Comparison of ENCODE assay signal across 1 cellular context in the genomic region with DNA sequence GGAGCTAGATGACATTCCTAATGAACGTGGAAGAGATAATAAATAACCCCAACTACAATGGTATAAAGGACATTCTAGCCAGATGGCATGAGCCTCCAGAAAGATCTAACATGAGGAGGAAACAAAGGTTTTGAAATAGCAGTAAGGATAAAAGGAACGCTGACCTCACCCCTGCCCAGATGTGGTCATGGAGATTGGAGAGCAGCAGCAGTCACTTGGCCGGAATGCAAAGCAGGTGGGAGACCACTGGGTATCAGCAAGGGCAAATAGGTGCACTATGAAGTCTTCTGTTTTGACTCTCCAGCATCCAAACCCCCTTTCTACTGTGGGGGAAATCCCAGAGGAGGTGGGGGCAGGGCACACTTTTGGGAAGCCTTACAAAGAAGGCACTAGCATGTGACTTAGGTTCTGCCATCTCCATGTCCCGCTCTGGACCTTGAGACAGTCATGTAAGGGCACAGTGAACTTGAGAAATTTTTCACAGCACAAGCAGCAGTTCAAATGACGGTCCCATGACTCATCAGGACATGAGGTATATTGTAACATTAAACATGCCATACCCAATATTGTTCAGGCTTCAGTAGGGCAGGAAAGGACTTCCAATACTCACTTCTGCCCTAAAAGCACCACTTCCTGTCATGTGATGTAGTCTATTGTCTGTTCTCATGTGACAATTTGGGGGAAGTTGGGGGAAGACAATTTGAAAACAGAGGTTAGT.
A peak's percentile ranks its signal among the peaks of the same experiment; 100 is the strongest.
TF ChIP-seq lines count a peak whose summit lies in the region.

No MANE protein-coding gene starts in this region.

TF ChIP-seq in endothelial cell of umbilical vein, 7 proteins besides CTCF, POLR2A, EP300 and RAD21 (continued from another document):
- no peak for TF ChIP-seq GATA2 (IDR thresholded peaks at IDR 0.05; ENCODE audit: insufficient read depth, insufficient read length, low read depth, low read length)
- TF ChIP-seq, protein P1, sequence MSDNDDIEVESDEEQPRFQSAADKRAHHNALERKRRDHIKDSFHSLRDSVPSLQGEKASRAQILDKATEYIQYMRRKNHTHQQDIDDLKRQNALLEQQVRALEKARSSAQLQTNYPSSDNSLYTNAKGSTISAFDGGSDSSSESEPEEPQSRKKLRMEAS (IDR thresholded peaks at IDR 0.05; ENCODE audit: insufficient read depth, insufficient read length) = peak; percentile 49
- peak; percentile 99 for TF ChIP-seq JUN (IDR thresholded peaks at IDR 0.05; ENCODE audit: borderline replicate concordance, insufficient read depth, insufficient read length, low read depth)
- TF ChIP-seq MYC (IDR thresholded peaks at IDR 0.05; ENCODE audit: low read depth, low read length) = peak; percentile 3
- TF ChIP-seq FOS (IDR thresholded peaks at IDR 0.05; ENCODE audit: borderline replicate concordance, insufficient read depth, low read length) = peak; percentile 96
- TF ChIP-seq EZH2 (IDR thresholded peaks at IDR 0.05; ENCODE audit: borderline replicate concordance, low read depth, low read length, severe bottlenecking) = no peak
TF ChIP-seq in endothelial cell of umbilical vein: peak in this region for 5.
